ENCODE assay signal across 2 cellular contexts in the genomic region with DNA sequence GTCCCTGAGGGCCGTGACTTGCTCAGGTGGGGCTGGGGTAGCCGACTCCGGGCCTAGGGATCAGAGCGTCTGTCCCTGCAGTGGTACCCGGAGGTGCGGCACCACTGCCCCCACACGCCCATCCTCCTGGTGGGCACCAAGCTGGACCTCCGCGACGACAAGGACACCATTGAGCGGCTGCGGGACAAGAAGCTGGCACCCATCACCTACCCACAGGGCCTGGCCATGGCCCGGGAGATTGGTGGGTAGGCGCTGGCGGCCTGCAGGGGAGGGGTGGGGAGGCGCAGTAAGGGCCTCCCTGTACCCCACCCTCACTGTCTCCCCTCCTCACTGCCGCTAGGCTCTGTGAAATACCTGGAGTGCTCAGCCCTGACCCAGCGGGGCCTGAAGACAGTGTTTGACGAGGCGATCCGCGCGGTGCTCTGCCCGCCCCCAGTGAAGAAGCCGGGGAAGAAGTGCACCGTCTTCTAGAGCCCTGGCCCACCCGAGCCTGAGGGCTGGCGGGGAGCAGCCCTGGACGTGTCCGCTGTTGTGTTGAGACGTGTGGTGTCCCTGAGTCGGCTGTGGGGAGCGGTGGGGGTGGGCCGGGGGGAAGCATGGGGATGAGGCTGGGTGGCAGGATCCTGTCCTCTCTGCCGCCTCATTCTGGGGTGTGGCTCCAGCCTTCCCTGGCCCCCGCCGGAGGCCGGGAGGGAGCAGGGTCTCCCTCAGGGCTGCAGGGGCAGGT.
TF ChIP-seq lines count a peak whose summit lies in the region.

No MANE protein-coding gene starts in this region.

TF ChIP-seq in GM23338, 12 proteins besides CTCF, POLR2A, EP300 and RAD21 (continues in another document):
- TF ChIP-seq CREB1 (CRISPR knock-in tag; IDR thresholded peaks at IDR 0.05; ENCODE audit: low read depth) (no peak), POLR2AphosphoS5 (IDR thresholded peaks at IDR 0.05; ENCODE audit: low read depth) (no peak), REST (IDR thresholded peaks at IDR 0.05; ENCODE audit: unreplicated experiment) (no peak), EZH2phosphoT487 (IDR thresholded peaks at IDR 0.05; ENCODE audit: unreplicated experiment) (no peak), EZH2 (IDR thresholded peaks at IDR 0.05; ENCODE audit: low read depth, unreplicated experiment) (no peak), STAT1 (IDR thresholded peaks at IDR 0.05; ENCODE audit: unreplicated experiment) (no peak), JUNB (IDR thresholded peaks at IDR 0.05; ENCODE audit: unreplicated experiment) (no peak), ZNF114 (CRISPR knock-in tag; IDR thresholded peaks at IDR 0.05) (no peak)
- TF ChIP-seq, protein P1, sequence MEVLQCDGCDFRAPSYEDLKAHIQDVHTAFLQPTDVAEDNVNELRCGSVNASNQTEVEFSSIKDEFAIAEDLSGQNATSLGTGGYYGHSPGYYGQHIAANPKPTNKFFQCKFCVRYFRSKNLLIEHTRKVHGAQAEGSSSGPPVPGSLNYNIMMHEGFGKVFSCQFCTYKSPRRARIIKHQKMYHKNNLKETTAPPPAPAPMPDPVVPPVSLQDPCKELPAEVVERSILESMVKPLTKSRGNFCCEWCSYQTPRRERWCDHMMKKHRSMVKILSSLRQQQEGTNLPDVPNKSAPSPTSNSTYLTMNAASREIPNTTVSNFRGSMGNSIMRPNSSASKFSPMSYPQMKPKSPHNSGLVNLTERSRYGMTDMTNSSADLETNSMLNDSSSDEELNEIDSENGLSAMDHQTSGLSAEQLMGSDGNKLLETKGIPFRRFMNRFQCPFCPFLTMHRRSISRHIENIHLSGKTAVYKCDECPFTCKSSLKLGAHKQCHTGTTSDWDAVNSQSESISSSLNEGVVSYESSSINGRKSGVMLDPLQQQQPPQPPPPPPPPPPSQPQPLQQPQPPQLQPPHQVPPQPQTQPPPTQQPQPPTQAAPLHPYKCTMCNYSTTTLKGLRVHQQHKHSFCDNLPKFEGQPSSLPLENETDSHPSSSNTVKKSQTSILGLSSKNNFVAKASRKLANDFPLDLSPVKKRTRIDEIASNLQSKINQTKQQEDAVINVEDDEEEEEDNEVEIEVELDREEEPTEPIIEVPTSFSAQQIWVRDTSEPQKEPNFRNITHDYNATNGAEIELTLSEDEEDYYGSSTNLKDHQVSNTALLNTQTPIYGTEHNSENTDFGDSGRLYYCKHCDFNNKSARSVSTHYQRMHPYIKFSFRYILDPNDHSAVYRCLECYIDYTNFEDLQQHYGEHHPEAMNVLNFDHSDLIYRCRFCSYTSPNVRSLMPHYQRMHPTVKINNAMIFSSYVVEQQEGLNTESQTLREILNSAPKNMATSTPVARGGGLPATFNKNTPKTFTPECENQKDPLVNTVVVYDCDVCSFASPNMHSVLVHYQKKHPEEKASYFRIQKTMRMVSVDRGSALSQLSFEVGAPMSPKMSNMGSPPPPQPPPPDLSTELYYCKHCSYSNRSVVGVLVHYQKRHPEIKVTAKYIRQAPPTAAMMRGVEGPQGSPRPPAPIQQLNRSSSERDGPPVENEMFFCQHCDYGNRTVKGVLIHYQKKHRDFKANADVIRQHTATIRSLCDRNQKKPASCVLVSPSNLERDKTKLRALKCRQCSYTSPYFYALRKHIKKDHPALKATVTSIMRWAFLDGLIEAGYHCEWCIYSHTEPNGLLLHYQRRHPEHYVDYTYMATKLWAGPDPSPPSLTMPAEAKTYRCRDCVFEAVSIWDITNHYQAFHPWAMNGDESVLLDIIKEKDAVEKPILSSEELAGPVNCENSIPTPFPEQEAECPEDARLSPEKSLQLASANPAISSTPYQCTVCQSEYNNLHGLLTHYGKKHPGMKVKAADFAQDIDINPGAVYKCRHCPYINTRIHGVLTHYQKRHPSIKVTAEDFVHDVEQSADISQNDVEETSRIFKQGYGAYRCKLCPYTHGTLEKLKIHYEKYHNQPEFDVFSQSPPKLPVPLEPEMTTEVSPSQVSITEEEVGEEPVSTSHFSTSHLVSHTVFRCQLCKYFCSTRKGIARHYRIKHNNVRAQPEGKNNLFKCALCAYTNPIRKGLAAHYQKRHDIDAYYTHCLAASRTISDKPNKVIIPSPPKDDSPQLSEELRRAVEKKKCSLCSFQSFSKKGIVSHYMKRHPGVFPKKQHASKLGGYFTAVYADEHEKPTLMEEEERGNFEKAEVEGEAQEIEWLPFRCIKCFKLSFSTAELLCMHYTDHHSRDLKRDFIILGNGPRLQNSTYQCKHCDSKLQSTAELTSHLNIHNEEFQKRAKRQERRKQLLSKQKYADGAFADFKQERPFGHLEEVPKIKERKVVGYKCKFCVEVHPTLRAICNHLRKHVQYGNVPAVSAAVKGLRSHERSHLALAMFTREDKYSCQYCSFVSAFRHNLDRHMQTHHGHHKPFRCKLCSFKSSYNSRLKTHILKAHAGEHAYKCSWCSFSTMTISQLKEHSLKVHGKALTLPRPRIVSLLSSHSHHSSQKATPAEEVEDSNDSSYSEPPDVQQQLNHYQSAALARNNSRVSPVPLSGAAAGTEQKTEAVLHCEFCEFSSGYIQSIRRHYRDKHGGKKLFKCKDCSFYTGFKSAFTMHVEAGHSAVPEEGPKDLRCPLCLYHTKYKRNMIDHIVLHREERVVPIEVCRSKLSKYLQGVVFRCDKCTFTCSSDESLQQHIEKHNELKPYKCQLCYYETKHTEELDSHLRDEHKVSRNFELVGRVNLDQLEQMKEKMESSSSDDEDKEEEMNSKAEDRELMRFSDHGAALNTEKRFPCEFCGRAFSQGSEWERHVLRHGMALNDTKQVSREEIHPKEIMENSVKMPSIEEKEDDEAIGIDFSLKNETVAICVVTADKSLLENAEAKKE (CRISPR knock-in tag; IDR thresholded peaks at IDR 0.05) = no peak

TF ChIP-seq in K562, 482 proteins besides CTCF, POLR2A, EP300 and RAD21:
- TF ChIP-seq BDP1 (IDR thresholded peaks at IDR 0.05; ENCODE audit: insufficient read depth, insufficient read length) (no peak), ZBTB33 (CRISPR knock-in tag; IDR thresholded peaks at IDR 0.05) (peak; percentile 87), DPF2 (IDR thresholded peaks at IDR 0.05) (no peak), SIN3B (IDR thresholded peaks at IDR 0.05; ENCODE audit: low read depth) (no peak), PHB (CRISPR knock-in tag; IDR thresholded peaks at IDR 0.05) (no peak), ZNF408 (CRISPR knock-in tag; IDR thresholded peaks at IDR 0.05; ENCODE audit: low read depth) (no peak), ZFP30 (CRISPR knock-in tag; IDR thresholded peaks at IDR 0.05; ENCODE audit: borderline replicate concordance) (no peak), RBM22 (IDR thresholded peaks at IDR 0.05; ENCODE audit: low read depth, low read length, poor library complexity, severe bottlenecking) (peak; percentile 74), ZBTB7A (IDR thresholded peaks at IDR 0.05; ENCODE audit: borderline replicate concordance, control insufficient read depth, low read depth, low read length) (0 out of 2 replicates have a peak, but pooled peaks have one; percentile 2), POLR2G (IDR thresholded peaks at IDR 0.05; ENCODE audit: low read depth, low read length) (peak; percentile 72), PCBP1 (IDR thresholded peaks at IDR 0.05; ENCODE audit: low read depth, low read length, poor library complexity, severe bottlenecking) (peak; percentile 68), HSF4 (CRISPR knock-in tag; IDR thresholded peaks at IDR 0.05; ENCODE audit: borderline replicate concordance) (no peak), RBFOX2 (IDR thresholded peaks at IDR 0.05; ENCODE audit: low read depth, low read length) (peak; percentile 66), ZFPM2 (CRISPR knock-in tag; IDR thresholded peaks at IDR 0.05) (no peak), ELF2 (CRISPR knock-in tag; IDR thresholded peaks at IDR 0.05) (no peak)
- TF ChIP-seq, protein P2, sequence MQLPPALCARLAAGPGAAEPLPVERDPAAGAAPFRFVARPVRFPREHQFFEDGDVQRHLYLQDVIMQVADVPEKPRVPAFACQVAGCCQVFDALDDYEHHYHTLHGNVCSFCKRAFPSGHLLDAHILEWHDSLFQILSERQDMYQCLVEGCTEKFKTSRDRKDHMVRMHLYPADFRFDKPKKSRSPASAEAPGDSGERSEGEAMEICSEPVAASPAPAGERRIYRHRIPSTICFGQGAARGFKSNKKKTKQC (CRISPR knock-in tag; IDR thresholded peaks at IDR 0.05) = no peak
- TF ChIP-seq, protein P3, sequence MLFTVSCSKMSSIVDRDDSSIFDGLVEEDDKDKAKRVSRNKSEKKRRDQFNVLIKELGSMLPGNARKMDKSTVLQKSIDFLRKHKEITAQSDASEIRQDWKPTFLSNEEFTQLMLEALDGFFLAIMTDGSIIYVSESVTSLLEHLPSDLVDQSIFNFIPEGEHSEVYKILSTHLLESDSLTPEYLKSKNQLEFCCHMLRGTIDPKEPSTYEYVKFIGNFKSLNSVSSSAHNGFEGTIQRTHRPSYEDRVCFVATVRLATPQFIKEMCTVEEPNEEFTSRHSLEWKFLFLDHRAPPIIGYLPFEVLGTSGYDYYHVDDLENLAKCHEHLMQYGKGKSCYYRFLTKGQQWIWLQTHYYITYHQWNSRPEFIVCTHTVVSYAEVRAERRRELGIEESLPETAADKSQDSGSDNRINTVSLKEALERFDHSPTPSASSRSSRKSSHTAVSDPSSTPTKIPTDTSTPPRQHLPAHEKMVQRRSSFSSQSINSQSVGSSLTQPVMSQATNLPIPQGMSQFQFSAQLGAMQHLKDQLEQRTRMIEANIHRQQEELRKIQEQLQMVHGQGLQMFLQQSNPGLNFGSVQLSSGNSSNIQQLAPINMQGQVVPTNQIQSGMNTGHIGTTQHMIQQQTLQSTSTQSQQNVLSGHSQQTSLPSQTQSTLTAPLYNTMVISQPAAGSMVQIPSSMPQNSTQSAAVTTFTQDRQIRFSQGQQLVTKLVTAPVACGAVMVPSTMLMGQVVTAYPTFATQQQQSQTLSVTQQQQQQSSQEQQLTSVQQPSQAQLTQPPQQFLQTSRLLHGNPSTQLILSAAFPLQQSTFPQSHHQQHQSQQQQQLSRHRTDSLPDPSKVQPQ (CRISPR knock-in tag; IDR thresholded peaks at IDR 0.05; ENCODE audit: borderline replicate concordance) = no peak
TF ChIP-seq in K562: peak in this region for 6.
